ENCODE assay signal across 9 cellular contexts in genomic region chr11:123640677-123641494, GRCh38. TPM values are rescaled to one million over a fixed set of nuclear protein-coding genes. Genes with fewer than 3 reads are reported as not detected.
DNase-seq lines count a peak whose midpoint lies in the region; ATAC-seq and TF ChIP-seq lines count a peak whose summit lies in the region.
"Had no signal": no experiment of that assay in that cellular context is flagged by ENCODE, and none has a peak within 500 bp of the region (broad histone marks: within the 10 kb centered on the region; RNA-seq: fewer than 3 reads in every experiment).

No MANE protein-coding gene starts in this region.

- peak overlapping the region; percentile 61 for H2AFZ ChIP-seq in MM.1S (ENCODE audit: low read length)

- H3K27me3 ChIP-seq in DOHH2 (ENCODE audit: control insufficient read depth, low read length) (peaks cover 13% of the 10 kb centered on the region), MM.1S (replicated peaks; ENCODE audit: insufficient read depth, low read length) (no peaks in the 10 kb centered on the region), right lobe of liver (no peaks in the 10 kb centered on the region), suprapubic skin (peaks cover 3% of the 10 kb centered on the region)

- ATAC-seq in GM21737 (IDR thresholded peaks at IDR 0.05; ENCODE audit: unreplicated experiment) (peak; percentile 68), right lobe of liver (peak; percentile 66 to 78 (median 76))
- ATAC-seq in stimulated activated memory B cell treated with anti-CD40 and anti-IgM and Interleukin-4, amounts not matched to agents 10 μg/mL and 1 μg/mL and 100 μg/mL, for 72 hours: peak; percentile 73

- no peak overlapping the region for H3K4me2 ChIP-seq in DOHH2 (ENCODE audit: low read length)
- peak overlapping the region; percentile 29; the same call in 1 of the 2 replicates for H3K4me2 ChIP-seq in MM.1S (ENCODE audit: low read depth, low read length)

- peaks cover 5% of the 10 kb centered on the region for H3K4me1 Mint-ChIP-seq in stimulated activated memory B cell treated with anti-CD40 and anti-IgM and Interleukin-4, amounts not matched to agents 10 μg/mL and 1 μg/mL and 100 μg/mL, for 72 hours

- no peaks in the 10 kb centered on the region for H4K20me1 ChIP-seq in DOHH2 (ENCODE audit: control insufficient read depth, insufficient read depth, low read depth, low read length)
- H4K20me1 ChIP-seq in MM.1S (ENCODE audit: insufficient read depth, low read length): no peaks in the 10 kb centered on the region

- H3K4me3 ChIP-seq in DOHH2 (ENCODE audit: low read length) (no peak overlapping the region), MM.1S (ENCODE audit: low read length) (no peak overlapping the region), right lobe of liver (no peak overlapping the region), suprapubic skin (no peak overlapping the region)

- no peak overlapping the region for H3K27ac Mint-ChIP-seq in stimulated activated memory B cell treated with anti-CD40 and anti-IgM and Interleukin-4, amounts not matched to agents 10 μg/mL and 1 μg/mL and 100 μg/mL, for 72 hours

- 19% methylated on average over 20 of the region's 22 CpGs for WGBS in right lobe of liver (ENCODE audit: insufficient coverage, low coverage, low lambda C conversion rate, missing lambda C conversion rate)
- 32% methylated on average over 22 of the region's 22 CpGs for WGBS in suprapubic skin

- no peaks in the 10 kb centered on the region for H3K36me3 Mint-ChIP-seq in stimulated activated memory B cell treated with anti-CD40 and anti-IgM and Interleukin-4, amounts not matched to agents 10 μg/mL and 1 μg/mL and 100 μg/mL, for 72 hours

- intact Hi-C loops in right lobe of liver (cut with DNase I): no loop called here

- H3F3A ChIP-seq in DOHH2 (ENCODE audit: control insufficient read depth, insufficient read depth) (no peaks in the 10 kb centered on the region), MM.1S (ENCODE audit: insufficient read depth, low read length) (no peaks in the 10 kb centered on the region)

- TF ChIP-seq POLR2A in right lobe of liver (IDR thresholded peaks at IDR 0.05) (no peak), suprapubic skin (IDR thresholded peaks at IDR 0.05) (no peak)

- no peaks in the 10 kb centered on the region for H3K9me3 Mint-ChIP-seq in stimulated activated memory B cell treated with anti-CD40 and anti-IgM and Interleukin-4, amounts not matched to agents 10 μg/mL and 1 μg/mL and 100 μg/mL, for 72 hours

- H3K27me3 Mint-ChIP-seq in stimulated activated memory B cell treated with anti-CD40 and anti-IgM and Interleukin-4, amounts not matched to agents 10 μg/mL and 1 μg/mL and 100 μg/mL, for 72 hours: peaks cover 55% of the 10 kb centered on the region

- no peak for TF ChIP-seq EP300 in suprapubic skin (IDR thresholded peaks at IDR 0.05)

- no peak overlapping the region for H3K9ac ChIP-seq in MM.1S (ENCODE audit: low read length)

- H3K9me3 ChIP-seq in DOHH2 (ENCODE audit: control insufficient read depth, insufficient read depth, low read length): no peaks in the 10 kb centered on the region
- no peaks in the 10 kb centered on the region for H3K9me3 ChIP-seq in MM.1S (replicated peaks; ENCODE audit: insufficient read depth, low read length)
- no peaks in the 10 kb centered on the region for H3K9me3 ChIP-seq in right lobe of liver
- no peaks in the 10 kb centered on the region for H3K9me3 ChIP-seq in suprapubic skin

- DNase-seq in MM.1S (peak; percentile 52), right lobe of liver (peak in 1 of 3 donors; percentile 28), suprapubic skin (ENCODE audit: low spot score in 2 of 2) (no peak)
- peak; percentile 14 for DNase-seq in central memory CD4-positive, alpha-beta T cell

- H3K79me2 ChIP-seq in DOHH2 (ENCODE audit: control insufficient read depth, low read length) (no peaks in the 10 kb centered on the region), MM.1S (ENCODE audit: low read length) (no peaks in the 10 kb centered on the region)

- H3K27ac ChIP-seq in DOHH2 (ENCODE audit: low read depth, low read length): no peak overlapping the region
- H3K27ac ChIP-seq in MM.1S (ENCODE audit: low read length): no peak overlapping the region
- no peak overlapping the region for H3K27ac ChIP-seq in VCaP
- H3K27ac ChIP-seq in right lobe of liver: no peak overlapping the region
- no peak overlapping the region for H3K27ac ChIP-seq in suprapubic skin

- no peaks in the 10 kb centered on the region for H3K9me2 ChIP-seq in DOHH2 (replicated peaks; ENCODE audit: control insufficient read depth, low read length)
- no peaks in the 10 kb centered on the region for H3K9me2 ChIP-seq in MM.1S (replicated peaks; ENCODE audit: insufficient read depth, low read length)

- peak; percentile 93 for TF ChIP-seq CTCF in DOHH2 (IDR thresholded peaks at IDR 0.05; ENCODE audit: low read depth, low read length, poor library complexity, severe bottlenecking)
- TF ChIP-seq CTCF in MM.1S (IDR thresholded peaks at IDR 0.05; ENCODE audit: low read length): peak; percentile 82
- TF ChIP-seq CTCF in VCaP (conservative IDR thresholded peaks at IDR 0.05): peak; percentile 99
- peak; percentile 31 to 61 (median 56) for TF ChIP-seq CTCF in right lobe of liver (IDR thresholded peaks at IDR 0.05)
- peak in 1 of 2 donors; percentile 65 for TF ChIP-seq CTCF in suprapubic skin (IDR thresholded peaks at IDR 0.05)

- no peak overlapping the region for H3K4me3 Mint-ChIP-seq in stimulated activated memory B cell treated with anti-CD40 and anti-IgM and Interleukin-4, amounts not matched to agents 10 μg/mL and 1 μg/mL and 100 μg/mL, for 72 hours

- no peaks in the 10 kb centered on the region for H3K36me3 ChIP-seq in DOHH2 (ENCODE audit: control insufficient read depth, low read length)
- H3K36me3 ChIP-seq in MM.1S (replicated peaks; ENCODE audit: insufficient read depth, low read length): no peaks in the 10 kb centered on the region
- H3K36me3 ChIP-seq in right lobe of liver: no peaks in the 10 kb centered on the region
- H3K36me3 ChIP-seq in suprapubic skin: no peaks in the 10 kb centered on the region

- H3K4me1 ChIP-seq in DOHH2 (ENCODE audit: control insufficient read depth, low read length) (peaks cover 17% of the 10 kb centered on the region), MM.1S (ENCODE audit: low read length) (peaks cover 6% of the 10 kb centered on the region; the same call in 1 of the 2 replicates), right lobe of liver (no peaks in the 10 kb centered on the region), suprapubic skin (peaks cover 4% of the 10 kb centered on the region)

RNA-seq across cellular contexts. Expression of gene SCN3B, which starts 13.5 kb away (rescaled TPM):
- total RNA-seq in right lobe of liver (under 1 TPM in 5 of 6 experiments, not detected in 1; 0.04 to 0.20 (median 0.09) TPM), suprapubic skin (1 to 10 TPM in 2 of 4 donors, under 1 TPM in 2; 0.42 to 1.9 (median 0.98) TPM)
- total RNA-seq: activated CD8-positive, alpha-beta memory T cell treated with anti-CD3 and anti-CD28 coated beads for 36 hours had no signal

Comparison
In these comparisons a context has a peak if more than half of its experiments do, and no peak if none do; other contexts are left out.
1. DNase-seq: peak in MM.1S (single experiment) and central memory CD4-positive, alpha-beta T cell (single experiment); none in suprapubic skin (0 of 2).
2. Peak in every context shown above with its lines, with median percentiles within 50 percentile points of each other: ATAC-seq.